9 cellular contexts compared by ENCODE assay signal in genomic region chr10:132418520-132419416, GRCh38. TPM values are rescaled to one million over a fixed set of nuclear protein-coding genes. Genes with fewer than 3 reads are reported as not detected.
DNase-seq lines count a peak whose midpoint lies in the region; ATAC-seq and TF ChIP-seq lines count a peak whose summit lies in the region.
"Had no signal": no experiment of that assay in that cellular context is flagged by ENCODE, and none has a peak within 500 bp of the region (broad histone marks: within the 10 kb centered on the region; RNA-seq: fewer than 3 reads in every experiment).

No MANE protein-coding gene starts in this region.

- H3K4me3 Mint-ChIP-seq in nephron, result peak overlapping the region in 1 of 3 experiments; percentile 48

- TF ChIP-seq CTCF in colonic mucosa (IDR thresholded peaks at IDR 0.05) (no peak), nephron (IDR thresholded peaks at IDR 0.05; ENCODE audit: unreplicated experiment in 3 of 3) (no peak)

- no peaks in the 10 kb centered on the region for H3K27me3 ChIP-seq in colonic mucosa

- DNase-seq in DMS153 (lab: John Stamatoyannopoulos, UW) (peak; percentile 78), NCI-H1092 (lab: John Stamatoyannopoulos, UW) (peak; percentile 28), colonic mucosa (peak; percentile 92), NCI-H524 treated with DMSO at 0.1 percent for 48 hours (lab: John Stamatoyannopoulos, UW) (no peak), dedifferentiated amniotic fluid mesenchymal stem cell (ENCODE audit: extremely low spot score) (no peak), amniotic stem cell (lab: John Stamatoyannopoulos, UW) (no peak)
- DNase-seq: stimulated activated naive CD4-positive, alpha-beta T cell had no signal

- H3K9me3 ChIP-seq in colonic mucosa, result no peaks in the 10 kb centered on the region

- no peaks in the 10 kb centered on the region for H3K27me3 Mint-ChIP-seq in nephron (ENCODE audit: low read depth)

- intact Hi-C loops in colonic mucosa (cut with DNase I), result no loop called here

- peak overlapping the region; percentile 71 for H3K27ac ChIP-seq in colonic mucosa

- H3K9me3 Mint-ChIP-seq in nephron, result no peaks in the 10 kb centered on the region

- H3K4me1 ChIP-seq in colonic mucosa, result peaks cover 45% of the 10 kb centered on the region

- H3K36me3 ChIP-seq in colonic mucosa, result no peaks in the 10 kb centered on the region

- peak overlapping the region; percentile 59 to 80 for H3K9ac ChIP-seq in colonic mucosa (ENCODE audit: low read depth in 2 of 2, low read length in 2 of 2)

- no peak overlapping the region for H3K4me3 ChIP-seq in colonic mucosa

- H3K27ac Mint-ChIP-seq in nephron, result peak overlapping the region; percentile 80 to 91 (median 86)

- H3K4me1 Mint-ChIP-seq in nephron, result peaks cover 58% of the 10 kb centered on the region

- no peak for ATAC-seq in GM21390 (IDR thresholded peaks at IDR 0.05; ENCODE audit: unreplicated experiment)

- H3K36me3 Mint-ChIP-seq in nephron (ENCODE audit: low read depth), result peaks cover 6% of the 10 kb centered on the region

RNA-seq across cellular contexts. Expression of gene PWWP2B, which starts 21.8 kb away (rescaled TPM):
- total RNA-seq in colonic mucosa, result 10 to 100 TPM; 33.8 to 61.0 TPM

Comparison
In these comparisons a context has a peak if more than half of its experiments do, and no peak if none do; other contexts are left out.
1. DNase-seq: peak in DMS153 (single experiment), NCI-H1092 (single experiment) and colonic mucosa (single experiment); none in NCI-H524 treated with DMSO at 0.1 percent for 48 hours (single experiment), dedifferentiated amniotic fluid mesenchymal stem cell (single experiment) and amniotic stem cell (single experiment).